18 cellular contexts compared by ENCODE assay signal in the genomic region with DNA sequence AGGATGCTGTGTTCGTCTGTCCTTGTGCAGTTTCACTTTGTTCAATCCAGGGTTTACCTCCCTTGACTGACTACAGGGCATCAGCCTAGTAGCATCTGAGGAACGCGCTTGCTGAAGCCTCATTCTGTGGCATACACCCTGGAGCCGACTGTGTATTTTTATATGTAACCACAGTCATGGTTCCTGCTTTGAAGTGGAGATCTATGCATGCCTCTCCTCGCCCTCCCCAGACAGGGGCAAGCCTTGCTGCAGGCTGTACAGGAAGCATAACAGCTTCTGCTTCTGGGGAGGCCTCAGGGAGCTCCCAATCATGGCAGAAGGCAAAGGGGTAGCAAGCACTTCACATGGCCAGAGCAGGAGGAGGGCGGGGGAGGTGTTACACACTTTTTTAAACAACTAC.
DNase-seq lines count a peak whose midpoint lies in the region; ATAC-seq lines count a peak whose summit lies in the region.
"Had no signal": no experiment of that assay in that cellular context is flagged by ENCODE, and none has a peak within 500 bp of the region (broad histone marks: within the 10 kb centered on the region; RNA-seq: fewer than 3 reads in every experiment).

No MANE protein-coding gene starts in this region.

- H3K9me3 Mint-ChIP-seq in activated CD8-positive, alpha-beta T cell treated with anti-CD3 and anti-CD28 coated beads, Interleukin-2, amount 10 ng/mL, durations not matched to agents 7 days and 5 days (ENCODE audit: insufficient read depth) = peaks cover 8% of the 10 kb centered on the region
- H3K9me3 Mint-ChIP-seq in stimulated activated effector memory CD8-positive, alpha-beta T cell treated with anti-CD3 and anti-CD28 coated beads, Interleukin-12 subunit alpha, Interleukin-12 subunit beta, amount 100 ng/mL, for 72 hours = no peaks in the 10 kb centered on the region

- peak; percentile 67 for ATAC-seq in activated CD8-positive, alpha-beta T cell treated with anti-CD3 and anti-CD28 coated beads, Interleukin-2, amount 10 ng/mL, durations not matched to agents 7 days and 5 days
- ATAC-seq in stimulated activated effector memory CD8-positive, alpha-beta T cell treated with anti-CD3 and anti-CD28 coated beads, Interleukin-12 subunit alpha, Interleukin-12 subunit beta, amount 100 ng/mL, for 72 hours = no peak
- ATAC-seq in GM18868 (IDR thresholded peaks at IDR 0.05; ENCODE audit: unreplicated experiment) = no peak
- ATAC-seq: GM12878, PC-3 had no signal

- POLR2A ChIA-PET in activated CD8-positive, alpha-beta T cell treated with anti-CD3 and anti-CD28 coated beads, Interleukin-2, amount 10 ng/mL, durations not matched to agents 7 days and 5 days (lab: Charles Lee) = interaction anchor here (1.0 kb wide), 1 partner anchor 12 kb away, joined by 3 read pairs; no protein-coding TSS in a partner anchor

- peak; percentile 6 for DNase-seq in activated CD4-positive, alpha-beta T cell treated with anti-CD3 and anti-CD28 coated beads for 48 hours
- no peak for DNase-seq in activated CD4-positive, alpha-beta T cell treated with anti-CD3 and anti-CD28 coated beads, Interleukin-2, amount 50 U/mL, for 4 hours
- DNase-seq in stimulated activated CD4-positive, alpha-beta T cell treated with anti-CD3 and anti-CD28 coated beads, Interleukin-15, amount 100 ng/mL, for 24 hours = peak; percentile 6
- DNase-seq in stimulated activated CD4-positive, alpha-beta T cell treated with anti-CD3 and anti-CD28 coated beads, Interleukin-12 subunit alpha, Interleukin-12 subunit beta, amount 100 ng/mL, for 4 hours = no peak
- DNase-seq in activated CD8-positive, alpha-beta T cell treated with anti-CD3 and anti-CD28 coated beads, Interleukin-2, amount 10 ng/mL, durations not matched to agents 7 days and 5 days = peak; percentile 32
- no peak for DNase-seq in stimulated activated effector memory CD8-positive, alpha-beta T cell treated with anti-CD3 and anti-CD28 coated beads, Interleukin-12 subunit alpha, Interleukin-12 subunit beta, amount 100 ng/mL, for 72 hours (ENCODE audit: low spot score in 2 of 2)
- DNase-seq: 8988T, Caco-2, Kasumi-1, NCI-H187 treated with DMSO at 0.1 percent for 48 hours, NCI-H446, NCI-H748 treated with DMSO at 0.1 percent for 48 hours, PC-3 had no signal

- peak overlapping the region; percentile 70 for H3K27ac Mint-ChIP-seq in activated CD8-positive, alpha-beta T cell treated with anti-CD3 and anti-CD28 coated beads, Interleukin-2, amount 10 ng/mL, durations not matched to agents 7 days and 5 days
- H3K27ac Mint-ChIP-seq in stimulated activated effector memory CD8-positive, alpha-beta T cell treated with anti-CD3 and anti-CD28 coated beads, Interleukin-12 subunit alpha, Interleukin-12 subunit beta, amount 100 ng/mL, for 72 hours = no peak overlapping the region

- H3K4me1 Mint-ChIP-seq in activated CD8-positive, alpha-beta T cell treated with anti-CD3 and anti-CD28 coated beads, Interleukin-2, amount 10 ng/mL, durations not matched to agents 7 days and 5 days (ENCODE audit: low read depth) = peaks cover 9% of the 10 kb centered on the region
- H3K4me1 Mint-ChIP-seq in stimulated activated effector memory CD8-positive, alpha-beta T cell treated with anti-CD3 and anti-CD28 coated beads, Interleukin-12 subunit alpha, Interleukin-12 subunit beta, amount 100 ng/mL, for 72 hours = peaks cover 14% of the 10 kb centered on the region

- H3K27me3 Mint-ChIP-seq in activated CD8-positive, alpha-beta T cell treated with anti-CD3 and anti-CD28 coated beads, Interleukin-2, amount 10 ng/mL, durations not matched to agents 7 days and 5 days (ENCODE audit: low read depth) = no peaks in the 10 kb centered on the region

- H3K27ac ChIP-seq in thymus (ENCODE audit: low read depth) = peak overlapping the region; percentile 43
- H3K27ac ChIP-seq: BLaER1 treated with 17β-estradiol and CSF1 and Interleukin-3, amounts not matched to agents 10 nM and 100 nM had no signal

- H3K4me3 Mint-ChIP-seq in activated CD8-positive, alpha-beta T cell treated with anti-CD3 and anti-CD28 coated beads, Interleukin-2, amount 10 ng/mL, durations not matched to agents 7 days and 5 days = no peak overlapping the region
- H3K4me3 Mint-ChIP-seq in stimulated activated effector memory CD8-positive, alpha-beta T cell treated with anti-CD3 and anti-CD28 coated beads, Interleukin-12 subunit alpha, Interleukin-12 subunit beta, amount 100 ng/mL, for 72 hours = no peak overlapping the region

- H3K9me3 ChIP-seq in thymus (ENCODE audit: control insufficient read depth) = no peaks in the 10 kb centered on the region
- H3K9me3 ChIP-seq: Caco-2, HAP-1 had no signal

- 61% methylated on average over 6 of the region's 6 CpGs for WGBS in thymus

- peaks cover 3% of the 10 kb centered on the region for H3K36me3 Mint-ChIP-seq in activated CD8-positive, alpha-beta T cell treated with anti-CD3 and anti-CD28 coated beads, Interleukin-2, amount 10 ng/mL, durations not matched to agents 7 days and 5 days (ENCODE audit: low read depth)
- no peaks in the 10 kb centered on the region for H3K36me3 Mint-ChIP-seq in stimulated activated effector memory CD8-positive, alpha-beta T cell treated with anti-CD3 and anti-CD28 coated beads, Interleukin-12 subunit alpha, Interleukin-12 subunit beta, amount 100 ng/mL, for 72 hours

- H3K36me3 ChIP-seq in thymus (ENCODE audit: control insufficient read depth, insufficient read depth) = no peaks in the 10 kb centered on the region
- H3K36me3 ChIP-seq: BLaER1 treated with 17β-estradiol and CSF1 and Interleukin-3, amounts not matched to agents 10 nM and 100 nM; HAP-1 had no signal

- CTCF ChIA-PET in activated CD8-positive, alpha-beta T cell treated with anti-CD3 and anti-CD28 coated beads, Interleukin-2, amount 10 ng/mL, durations not matched to agents 7 days and 5 days (lab: Charles Lee) = no interaction called here

- H3K4me1 ChIP-seq in thymus (ENCODE audit: control insufficient read depth, insufficient read depth, low read length) = peaks cover 5% of the 10 kb centered on the region
- H3K4me1 ChIP-seq: BLaER1 treated with 17β-estradiol and CSF1 and Interleukin-3, amounts not matched to agents 10 nM and 100 nM; Caco-2; HAP-1 had no signal

- H3K27me3 ChIP-seq in thymus (ENCODE audit: control insufficient read depth, insufficient read depth) = no peaks in the 10 kb centered on the region
- H3K27me3 ChIP-seq: BLaER1 treated with 17β-estradiol and CSF1 and Interleukin-3, amounts not matched to agents 10 nM and 100 nM had no signal

- no peak overlapping the region for H3K4me3 ChIP-seq in thymus (ENCODE audit: low read length)
- H3K4me3 ChIP-seq: BLaER1 treated with 17β-estradiol and CSF1 and Interleukin-3, amounts not matched to agents 10 nM and 100 nM; GM12878; HAP-1 had no signal

Comparison
In these comparisons a context has a peak if more than half of its experiments do, and no peak if none do; other contexts are left out.
1. DNase-seq: peak in activated CD4-positive, alpha-beta T cell treated with anti-CD3 and anti-CD28 coated beads for 48 hours (single experiment), stimulated activated CD4-positive, alpha-beta T cell treated with anti-CD3 and anti-CD28 coated beads, Interleukin-15, amount 100 ng/mL, for 24 hours (single experiment) and activated CD8-positive, alpha-beta T cell treated with anti-CD3 and anti-CD28 coated beads, Interleukin-2, amount 10 ng/mL, durations not matched to agents 7 days and 5 days (single experiment); none in activated CD4-positive, alpha-beta T cell treated with anti-CD3 and anti-CD28 coated beads, Interleukin-2, amount 50 U/mL, for 4 hours (0 of 2), stimulated activated CD4-positive, alpha-beta T cell treated with anti-CD3 and anti-CD28 coated beads, Interleukin-12 subunit alpha, Interleukin-12 subunit beta, amount 100 ng/mL, for 4 hours (single experiment) and stimulated activated effector memory CD8-positive, alpha-beta T cell treated with anti-CD3 and anti-CD28 coated beads, Interleukin-12 subunit alpha, Interleukin-12 subunit beta, amount 100 ng/mL, for 72 hours (0 of 2).